In genomic region chr15:59260090-59260489, GRCh38 we compare ENCODE assay signal across 23 cellular contexts. TPM values are rescaled to one million over a fixed set of nuclear protein-coding genes. Genes with fewer than 3 reads are reported as not detected.
DNase-seq lines count a peak whose midpoint lies in the region; ATAC-seq and TF ChIP-seq lines count a peak whose summit lies in the region.
"Had no signal": no experiment of that assay in that cellular context is flagged by ENCODE, and none has a peak within 500 bp of the region (broad histone marks: within the 10 kb centered on the region; RNA-seq: fewer than 3 reads in every experiment).

No MANE protein-coding gene starts in this region.

- ATAC-seq in HG03139 (IDR thresholded peaks at IDR 0.05; ENCODE audit: unreplicated experiment) (no peak), HG03280 (IDR thresholded peaks at IDR 0.05; ENCODE audit: unreplicated experiment) (no peak)
- ATAC-seq: SK-N-SH treated with all-trans-retinoic acid at 6 μM for 48 hours had no signal

- peak; percentile 14 to 58 for TF ChIP-seq POLR2A in Peyer's patch (IDR thresholded peaks at IDR 0.05)

- peaks cover 0 to 20% (median 3%) of the 10 kb centered on the region in 4 donors for H3K4me1 ChIP-seq in Peyer's patch
- H3K4me1 ChIP-seq: BE2C had no signal

- no peaks in the 10 kb centered on the region for H3K27me3 ChIP-seq in Peyer's patch
- H3K27me3 ChIP-seq: BE2C had no signal

- H3K27ac Mint-ChIP-seq in Calu3 (ENCODE audit: unreplicated experiment) = peak overlapping the region; percentile 83
- H3K27ac Mint-ChIP-seq: IgD-negative memory B cell, nephron progenitor cell had no signal

- BruUV-seq in Calu3 (replicated peaks; lab: Mats Ljungman, UMichigan) = no TSS peak

- H3K9me3 Mint-ChIP-seq in Calu3 (ENCODE audit: low read depth, unreplicated experiment) = no peaks in the 10 kb centered on the region
- H3K9me3 Mint-ChIP-seq: IgD-negative memory B cell, nephron progenitor cell had no signal

- no peaks in the 10 kb centered on the region for H3K27me3 Mint-ChIP-seq in Calu3 (ENCODE audit: unreplicated experiment)
- H3K27me3 Mint-ChIP-seq: IgD-negative memory B cell had no signal

- no peaks in the 10 kb centered on the region for H3K9me3 ChIP-seq in Peyer's patch
- H3K9me3 ChIP-seq: BE2C had no signal

- no peak overlapping the region for H3K4me3 Mint-ChIP-seq in Calu3 (ENCODE audit: low read depth, unreplicated experiment)
- H3K4me3 Mint-ChIP-seq: IgD-negative memory B cell, nephron progenitor cell had no signal

- DNase-seq in Calu3 (no peak), Peyer's patch (peak in 2 of 3 donors; percentile 74 to 81), globus pallidus (ENCODE audit: low spot score) (peak; percentile 99), pons (ENCODE audit: low spot score) (peak; percentile 98), CD1c-positive myeloid dendritic cell (ENCODE audit: extremely low spot score) (no peak), iPS-NIHi7 (ENCODE audit: extremely low spot score) (no peak)
- DNase-seq: activated CD4-positive, alpha-beta T cell treated with anti-CD3 and anti-CD28 coated beads, Interleukin-2, amount 50 U/mL, for 4 hours; activated effector memory CD4-positive, alpha-beta T cell treated with Interleukin-2 at 50 U/mL for 16 hours; BE2C; DMS53; NCI-H1048; nephron progenitor cell; stimulated activated CD4-positive, alpha-beta T cell treated with anti-CD3 and anti-CD28 coated beads, Interleukin-4, amount 100 ng/mL, for 24 hours had no signal

- H3K4me1 Mint-ChIP-seq in Calu3 (ENCODE audit: low read depth, unreplicated experiment) = peaks cover 49% of the 10 kb centered on the region
- H3K4me1 Mint-ChIP-seq: nephron progenitor cell had no signal

- no peak for TF ChIP-seq CTCF in Calu3 (IDR thresholded peaks at IDR 0.05; ENCODE audit: unreplicated experiment)
- TF ChIP-seq CTCF in Peyer's patch (IDR thresholded peaks at IDR 0.05) = no peak

- no peak overlapping the region for H3K4me3 ChIP-seq in Peyer's patch

- H3K27ac ChIP-seq in Peyer's patch = peak overlapping the region in 2 of 4 donors; percentile 28 to 41

- peaks cover 88% of the 10 kb centered on the region for H3K36me3 Mint-ChIP-seq in Calu3 (ENCODE audit: insufficient read depth, unreplicated experiment)

- intact Hi-C loops in Calu3 (cut with micrococcal nuclease; ENCODE audit: unreplicated experiment) = no loop called here

- peaks cover 0 to 12% (median 0%) of the 10 kb centered on the region in 3 donors for H3K36me3 ChIP-seq in Peyer's patch
- H3K36me3 ChIP-seq: BE2C had no signal

- CTCF ChIA-PET in Calu3 (lab: Charles Lee) = no interaction called here

RNA-seq across cellular contexts. Expression of gene LDHAL6B, which starts 53.4 kb away (rescaled TPM):
- total RNA-seq in Calu3 (2022) = not detected in 2 replicates
- not detected for total RNA-seq in Peyer's patch
- total RNA-seq: astrocyte, fibroblast of lung, H1, lower leg skin, NCI-H460, urinary bladder had no signal

Comparison
In these comparisons a context has a peak if more than half of its experiments do, and no peak if none do; other contexts are left out.
1. DNase-seq: peak in Peyer's patch (2 of 3), globus pallidus (single experiment) and pons (single experiment); none in Calu3 (single experiment), CD1c-positive myeloid dendritic cell (single experiment) and iPS-NIHi7 (single experiment).